In genomic region chr16:30659507-30660423, GRCh38 we compare ENCODE assay signal across 8 cellular contexts. TPM values are rescaled to one million over a fixed set of nuclear protein-coding genes. Genes with fewer than 3 reads are reported as not detected.
DNase-seq lines count a peak whose midpoint lies in the region; ATAC-seq and TF ChIP-seq lines count a peak whose summit lies in the region.

No MANE protein-coding gene starts in this region.

- intact Hi-C loops in CD8-positive, alpha-beta T cell (cut with DNase I, micrococcal nuclease), result loop anchor here (1.0 to 10.0 kb wide), 17 partner anchors 25 to 852 kb away; partner anchors contain the start of genes ZNF646 (in 2 of the 2), ZNF668 (in 2 of the 2), ZNF768 (in 2 of the 2) and CFAP119 (in 1 of the 2)
- intact Hi-C loops in aorta (cut with DNase I), result loop anchor here (2.0 to 10.0 kb wide), 5 partner anchors 33 to 285 kb away; partner anchors contain the start of genes FBXL19 (in 1 of the 2), MYL11 (in 1 of the 2), SEPHS2 (in 1 of the 2) and SRCAP (in 1 of the 2)

- TF ChIP-seq CTCF in CD8-positive, alpha-beta T cell (IDR thresholded peaks at IDR 0.05), result no peak
- TF ChIP-seq CTCF in Loucy (conservative IDR thresholded peaks at IDR 0.05; ENCODE audit: low read length) (0 out of 2 replicates have a peak, but pooled peaks have one; percentile 8), fibroblast of the aortic adventitia (IDR thresholded peaks at IDR 0.05; ENCODE audit: insufficient read depth, low read length) (no peak), osteocyte (IDR thresholded peaks at IDR 0.05) (no peak)

- 1% methylated on average over 70 to 84 of the region's 84 CpGs for WGBS in aorta, 2 donors

- no peaks in the 10 kb centered on the region for H3K9me3 ChIP-seq in CD8-positive, alpha-beta T cell (ENCODE audit: low read length)
- H3K9me3 ChIP-seq in Loucy (ENCODE audit: insufficient read depth, low read depth, low read length) (no peaks in the 10 kb centered on the region), aorta (ENCODE audit: control insufficient read depth, low read length) (no peaks in the 10 kb centered on the region)

- H3K9me2 ChIP-seq in Loucy (replicated peaks; ENCODE audit: low read depth, low read length), result no peaks in the 10 kb centered on the region

- H3K9me3 Mint-ChIP-seq in CD8-positive, alpha-beta T cell, result no peaks in the 10 kb centered on the region
- no peaks in the 10 kb centered on the region for H3K9me3 Mint-ChIP-seq in activated T-cell treated with anti-CD3 and anti-CD28 coated beads, Interleukin-2, amount 50 U/mL, for 24 hours
- no peaks in the 10 kb centered on the region for H3K9me3 Mint-ChIP-seq in osteocyte (ENCODE audit: unreplicated experiment)

- H4K20me1 ChIP-seq in Loucy (ENCODE audit: insufficient read depth, low read length, poor library complexity, severe bottlenecking), result peaks cover 43% of the 10 kb centered on the region

- peak overlapping the region; percentile 81 for H3K4me3 Mint-ChIP-seq in CD8-positive, alpha-beta T cell
- peak overlapping the region; percentile 98 for H3K4me3 Mint-ChIP-seq in activated T-cell treated with anti-CD3 and anti-CD28 coated beads, Interleukin-2, amount 50 U/mL, for 24 hours
- H3K4me3 Mint-ChIP-seq in osteocyte (ENCODE audit: unreplicated experiment), result peak overlapping the region; percentile 77

- no peak overlapping the region for H2AFZ ChIP-seq in Loucy (ENCODE audit: low read length)

- H3K36me3 ChIP-seq in CD8-positive, alpha-beta T cell (ENCODE audit: insufficient read depth, low read length), result peaks cover 44% of the 10 kb centered on the region
- H3K36me3 ChIP-seq in Loucy (ENCODE audit: insufficient read depth, low read length) (peaks cover 43% of the 10 kb centered on the region; the same call in 1 of the 2 replicates), aorta (ENCODE audit: control insufficient read depth in 1 of 2, insufficient read depth in 2 of 2, low read length in 1 of 2) (peaks cover 0 to 10% of the 10 kb centered on the region in 2 donors)

- H3K4me3 ChIP-seq in CD8-positive, alpha-beta T cell (ENCODE audit: low read depth, low read length), result peak overlapping the region; percentile 84
- peak overlapping the region; percentile 74 for H3K4me3 ChIP-seq in Loucy (ENCODE audit: low read length, poor library complexity, severe bottlenecking)
- peak overlapping the region; percentile 92 for H3K4me3 ChIP-seq in fibroblast of the aortic adventitia (ENCODE audit: low read depth, low read length)
- H3K4me3 ChIP-seq in aorta (ENCODE audit: low read length in 2 of 2), result peak overlapping the region; percentile 94 to 97

- peaks cover 50% of the 10 kb centered on the region for H3K79me2 ChIP-seq in Loucy (ENCODE audit: insufficient read depth, low read length)

- H3K4me1 ChIP-seq in CD8-positive, alpha-beta T cell (ENCODE audit: insufficient read depth, low read length), result peaks cover 46% of the 10 kb centered on the region
- peaks cover 29% of the 10 kb centered on the region for H3K4me1 ChIP-seq in Loucy (ENCODE audit: insufficient read depth, low read length, poor library complexity, severe bottlenecking)
- no peaks in the 10 kb centered on the region for H3K4me1 ChIP-seq in aorta (ENCODE audit: control insufficient read depth in 1 of 2, insufficient read depth in 2 of 2, low read length in 2 of 2)

- DNase-seq in CD8-positive, alpha-beta T cell, result peak in 5 of 7 experiments; percentile 26 to 72 (median 57)
- DNase-seq in activated T-cell treated with anti-CD3 and anti-CD28 coated beads, Interleukin-2, amount 50 U/mL, for 24 hours, result peak; percentile 74
- DNase-seq in fibroblast of the aortic adventitia (ENCODE audit: low read depth) (no peak), osteocyte (ENCODE audit: extremely low spot score, unreplicated experiment) (no peak), aorta (peak in 1 of 2 donors; percentile 80), COLO829 (ENCODE audit: low spot score) (no peak)

- H3K4me2 ChIP-seq in Loucy (ENCODE audit: low read depth, low read length, poor library complexity, severe bottlenecking), result peak overlapping the region; percentile 99

- H3K27me3 Mint-ChIP-seq in CD8-positive, alpha-beta T cell (ENCODE audit: low read depth), result no peaks in the 10 kb centered on the region
- H3K27me3 Mint-ChIP-seq in activated T-cell treated with anti-CD3 and anti-CD28 coated beads, Interleukin-2, amount 50 U/mL, for 24 hours, result no peaks in the 10 kb centered on the region
- H3K27me3 Mint-ChIP-seq in osteocyte (ENCODE audit: unreplicated experiment), result no peaks in the 10 kb centered on the region

- H3K36me3 Mint-ChIP-seq in CD8-positive, alpha-beta T cell, result peaks cover 62% of the 10 kb centered on the region
- H3K36me3 Mint-ChIP-seq in activated T-cell treated with anti-CD3 and anti-CD28 coated beads, Interleukin-2, amount 50 U/mL, for 24 hours (ENCODE audit: low read depth), result peaks cover 83% of the 10 kb centered on the region
- peaks cover 17% of the 10 kb centered on the region for H3K36me3 Mint-ChIP-seq in osteocyte (ENCODE audit: unreplicated experiment)

- H3F3A ChIP-seq in Loucy (ENCODE audit: low read depth), result peaks cover 4% of the 10 kb centered on the region; the same call in 1 of the 2 replicates

- peak overlapping the region; percentile 97 for H3K27ac ChIP-seq in CD8-positive, alpha-beta T cell (ENCODE audit: low read depth, low read length)
- peak overlapping the region; percentile 81 to 91 for H3K27ac ChIP-seq in aorta (ENCODE audit: low read depth in 1 of 2, low read length in 2 of 2)

- CTCF ChIA-PET in CD8-positive, alpha-beta T cell (lab: Charles Lee), result interaction anchor here (0.6 to 6.5 kb wide), 9 partner anchors 9 to 604 kb away, joined by 3 to 73 read pairs (median 3); partner anchors contain the start of genes DCTPP1 and PRR14

- H3K4me1 Mint-ChIP-seq in CD8-positive, alpha-beta T cell (ENCODE audit: low read depth), result peaks cover 46% of the 10 kb centered on the region
- peaks cover 55% of the 10 kb centered on the region for H3K4me1 Mint-ChIP-seq in activated T-cell treated with anti-CD3 and anti-CD28 coated beads, Interleukin-2, amount 50 U/mL, for 24 hours (ENCODE audit: low read depth)
- H3K4me1 Mint-ChIP-seq in osteocyte (ENCODE audit: unreplicated experiment), result peaks cover 37% of the 10 kb centered on the region

- H3K27me3 ChIP-seq in CD8-positive, alpha-beta T cell (ENCODE audit: insufficient read depth, low read length), result no peaks in the 10 kb centered on the region
- H3K27me3 ChIP-seq in Loucy (ENCODE audit: insufficient read depth, low read length, poor library complexity, severe bottlenecking), result no peaks in the 10 kb centered on the region
- no peaks in the 10 kb centered on the region for H3K27me3 ChIP-seq in aorta (ENCODE audit: control insufficient read depth in 1 of 2, insufficient read depth in 2 of 2, low read length in 1 of 2)

- peak overlapping the region; percentile 92 for H3K27ac Mint-ChIP-seq in CD8-positive, alpha-beta T cell
- H3K27ac Mint-ChIP-seq in activated T-cell treated with anti-CD3 and anti-CD28 coated beads, Interleukin-2, amount 50 U/mL, for 24 hours, result peak overlapping the region; percentile 99
- H3K27ac Mint-ChIP-seq in osteocyte (ENCODE audit: unreplicated experiment), result peak overlapping the region; percentile 80

- no peak for ATAC-seq in CD8-positive, alpha-beta T cell
- ATAC-seq in aorta (ENCODE audit: low FRiP score), result no peak
- no peak for ATAC-seq in GM19351 (IDR thresholded peaks at IDR 0.05; ENCODE audit: unreplicated experiment)

- POLR2A ChIA-PET in CD8-positive, alpha-beta T cell (lab: Charles Lee), result interaction anchor here (0.8 to 5.1 kb wide), 19 partner anchors 7 to 594 kb away, joined by 3 to 43 read pairs (median 5); partner anchors contain the start of genes ALDOA, DCTPP1, PRR14 and ZNF646

- H3K9ac ChIP-seq in Loucy (ENCODE audit: low read depth, low read length, poor library complexity, severe bottlenecking), result peak overlapping the region; percentile 93

RNA-seq across cellular contexts. Expression of gene FBRS, which starts 1.5 kb away (rescaled TPM):
- 100 to 1,000 TPM; 222 to 224 TPM for total RNA-seq in CD8-positive, alpha-beta T cell
- 18.3 and 28.4 TPM in 2 replicates for total RNA-seq in fibroblast of the aortic adventitia (ENCODE audit: low replicate concordance)
- total RNA-seq in osteocyte, result 66.5 and 67.4 TPM in 2 replicates
- total RNA-seq in aorta, result 10 to 100 TPM; 52.7 to 56.0 TPM
- 10 to 100 TPM; 15.3 to 47.2 TPM for polyA plus RNA-seq in aorta

RNA-seq across cellular contexts. Expression of gene PRR14, which starts 9.0 kb away (rescaled TPM):
- 10 to 100 TPM; 48.4 to 51.0 TPM for total RNA-seq in CD8-positive, alpha-beta T cell
- 8.8 and 14.5 TPM in 2 replicates for total RNA-seq in fibroblast of the aortic adventitia (ENCODE audit: low replicate concordance)
- total RNA-seq in osteocyte, result 44.7 and 52.0 TPM in 2 replicates
- 10 to 100 TPM; 50.5 to 53.4 TPM for total RNA-seq in aorta
- polyA plus RNA-seq in aorta, result 100 to 1,000 TPM in 1 of 2 donors, 10 to 100 TPM in 1; 28.2 to 217 TPM

RNA-seq across cellular contexts. Expression of gene SRCAP, which starts 39.2 kb away (rescaled TPM):
- total RNA-seq in CD8-positive, alpha-beta T cell, result 10 to 100 TPM; 70.1 to 85.6 TPM
- 10.8 and 21.9 TPM in 2 replicates for total RNA-seq in fibroblast of the aortic adventitia (ENCODE audit: low replicate concordance)
- 69.2 and 73.5 TPM in 2 replicates for total RNA-seq in osteocyte
- total RNA-seq in aorta, result 10 to 100 TPM; 55.0 to 66.2 TPM
- polyA plus RNA-seq in aorta, result 10 to 100 TPM in 1 of 2 donors, 1 to 10 TPM in 1; 7.1 to 14.8 TPM

RNA-seq across cellular contexts. Expression of gene ZNF689, which starts 49.6 kb away (rescaled TPM):
- total RNA-seq in CD8-positive, alpha-beta T cell, result 10 to 100 TPM; 15.6 to 17.5 TPM
- 7.0 and 8.1 TPM in 2 replicates for total RNA-seq in fibroblast of the aortic adventitia (ENCODE audit: low replicate concordance)
- 8.8 and 9.1 TPM in 2 replicates for total RNA-seq in osteocyte
- total RNA-seq in aorta, result 1 to 10 TPM; 5.7 to 7.1 TPM
- 1 to 10 TPM; 2.9 to 3.3 TPM for polyA plus RNA-seq in aorta

Comparison
In these comparisons a context has a peak if more than half of its experiments do, and no peak if none do; other contexts are left out.
1. DNase-seq: peak in CD8-positive, alpha-beta T cell (5 of 7) and activated T-cell treated with anti-CD3 and anti-CD28 coated beads, Interleukin-2, amount 50 U/mL, for 24 hours (single experiment); none in fibroblast of the aortic adventitia (single experiment), osteocyte (single experiment) and COLO829 (single experiment).
2. Peak in every context shown above with its lines, with median percentiles within 50 percentile points of each other: H3K4me3 ChIP-seq, H3K27ac Mint-ChIP-seq and H3K4me3 Mint-ChIP-seq.